ENCODE assay signal across 10 cellular contexts in the genomic region with DNA sequence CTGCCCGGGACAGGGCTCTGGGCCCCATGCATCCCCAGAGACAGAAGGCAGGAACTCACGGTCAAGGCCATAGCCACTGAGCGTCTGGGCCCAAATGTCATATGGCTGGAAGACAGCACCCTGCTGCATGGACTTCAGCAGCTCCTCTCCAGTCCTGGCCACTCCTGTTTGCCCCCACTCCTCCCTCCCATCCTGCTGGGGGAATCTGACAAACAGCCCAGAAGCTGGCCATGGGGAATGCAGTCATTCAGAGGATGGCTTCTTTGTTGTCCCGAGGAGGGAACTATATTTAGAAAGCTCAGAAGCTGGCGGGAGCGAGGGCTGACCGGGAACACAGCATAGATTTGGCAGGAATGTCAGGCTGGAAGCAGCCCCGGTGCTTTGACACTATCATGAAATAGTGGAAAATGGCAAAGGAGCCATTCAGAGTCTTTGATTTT. TPM values are rescaled to one million over a fixed set of nuclear protein-coding genes. Genes with fewer than 3 reads are reported as not detected.
DNase-seq lines count a peak whose midpoint lies in the region; ATAC-seq, FAIRE-seq and TF ChIP-seq lines count a peak whose summit lies in the region.
"Had no signal": no experiment of that assay in that cellular context is flagged by ENCODE, and none has a peak within 500 bp of the region (broad histone marks: within the 10 kb centered on the region; RNA-seq: fewer than 3 reads in every experiment).

No MANE protein-coding gene starts in this region.

- H3K56ac ChIP-seq in H9 (ENCODE audit: insufficient read length, low read depth, low read length): no peak overlapping the region

- no peaks in the 10 kb centered on the region for H3K79me1 ChIP-seq in H9 (ENCODE audit: insufficient read depth, low read depth, low read length, poor library complexity, severe bottlenecking)

- no peak overlapping the region for H3K27ac ChIP-seq in H9 (ENCODE audit: insufficient read length, low read depth, low read length)
- H3K27ac ChIP-seq in lung (ENCODE audit: low read depth in 1 of 2, low read length in 1 of 2): peak overlapping the region; percentile 82 to 86

- H2BK5ac ChIP-seq in H9 (ENCODE audit: insufficient read length, low read length): no peak overlapping the region

- H3K4me2 ChIP-seq in H9 (ENCODE audit: insufficient read depth, insufficient read length, low read length): no peak overlapping the region

- no peak overlapping the region for H2AFZ ChIP-seq in H9 (ENCODE audit: low read length)

- no peaks in the 10 kb centered on the region for H3K79me2 ChIP-seq in H9 (ENCODE audit: insufficient read depth, low read length)

- no peak overlapping the region for H2BK15ac ChIP-seq in H9 (ENCODE audit: low read depth, low read length)

- H3T11ph ChIP-seq in H9 (ENCODE audit: low read length): no peak overlapping the region

- no peak overlapping the region for H3K9ac ChIP-seq in H9 (ENCODE audit: extremely low read depth, insufficient read length, low read length)

- peaks cover 21% of the 10 kb centered on the region in 2 experiments for H3K4me1 Mint-ChIP-seq in H9
- H3K4me1 Mint-ChIP-seq in stimulated activated effector memory CD8-positive, alpha-beta T cell treated with anti-CD3 and anti-CD28 coated beads, Interleukin-12 subunit alpha, Interleukin-12 subunit beta, amount 100 ng/mL, for 72 hours: peaks cover 16% of the 10 kb centered on the region
- peaks cover 2% of the 10 kb centered on the region for H3K4me1 Mint-ChIP-seq in progenitor cell of endocrine pancreas (ENCODE audit: low read depth)
- H3K4me1 Mint-ChIP-seq in T-helper 17 cell: peaks cover 9% of the 10 kb centered on the region

- no peak overlapping the region for H3K18ac ChIP-seq in H9 (ENCODE audit: insufficient read length, low read depth, low read length)

- H4K91ac ChIP-seq in H9 (ENCODE audit: insufficient read length, low read depth, low read length): no peak overlapping the region

- no peak overlapping the region for H4K5ac ChIP-seq in H9 (ENCODE audit: insufficient read length, low read depth, low read length)

- no peak overlapping the region for H3K4me3 ChIP-seq in lung

- no peaks in the 10 kb centered on the region for H4K20me1 ChIP-seq in H9 (ENCODE audit: control insufficient read depth, insufficient read depth, insufficient read length)

- H3K9me3 Mint-ChIP-seq in H9 (no peaks in the 10 kb centered on the region), progenitor cell of endocrine pancreas (ENCODE audit: low read depth) (no peaks in the 10 kb centered on the region)
- H3K9me3 Mint-ChIP-seq in stimulated activated effector memory CD8-positive, alpha-beta T cell treated with anti-CD3 and anti-CD28 coated beads, Interleukin-12 subunit alpha, Interleukin-12 subunit beta, amount 100 ng/mL, for 72 hours: no peaks in the 10 kb centered on the region
- H3K9me3 Mint-ChIP-seq: activated CD4-positive, alpha-beta memory T cell treated with anti-CD3 and anti-CD28 coated beads, Interleukin-2, amount 10 ng/mL, durations not matched to agents 7 days and 5 days had no signal

- no peak overlapping the region for H2BK120ac ChIP-seq in H9 (ENCODE audit: low read depth, low read length, poor library complexity, severe bottlenecking)

- H3K36me3 ChIP-seq in lung (ENCODE audit: control insufficient read depth in 2 of 2, insufficient read depth in 2 of 2, low read length in 2 of 2): no peaks in the 10 kb centered on the region

- H3K4ac ChIP-seq in H9 (ENCODE audit: low read depth, low read length): no peak overlapping the region

- no peaks in the 10 kb centered on the region; the same call in 1 of the 2 replicates for H3K27me3 Mint-ChIP-seq in H9 (ENCODE audit: low read depth)
- H3K27me3 Mint-ChIP-seq in progenitor cell of endocrine pancreas: no peaks in the 10 kb centered on the region
- H3K27me3 Mint-ChIP-seq in T-helper 17 cell: peaks cover 9% of the 10 kb centered on the region

- H3K23ac ChIP-seq in H9 (ENCODE audit: insufficient read length, low read depth, low read length): no peak overlapping the region

- H3K4me1 ChIP-seq in H9 (ENCODE audit: insufficient read depth, low read length): no peaks in the 10 kb centered on the region
- H3K4me1 ChIP-seq in lung (ENCODE audit: control insufficient read depth in 2 of 2, insufficient read depth in 2 of 2, low read length in 2 of 2): peaks cover 46% of the 10 kb centered on the region in 2 donors

- no peak overlapping the region for H4K8ac ChIP-seq in H9 (replicated peaks; ENCODE audit: insufficient read length, low read depth, low read length)

- ATAC-seq in lung (ENCODE audit: insufficient read depth, low FRiP score) (no peak), HG02571 (IDR thresholded peaks at IDR 0.05; ENCODE audit: unreplicated experiment) (no peak), T-helper 17 cell (no peak)
- ATAC-seq in stimulated activated effector memory CD8-positive, alpha-beta T cell treated with anti-CD3 and anti-CD28 coated beads, Interleukin-12 subunit alpha, Interleukin-12 subunit beta, amount 100 ng/mL, for 72 hours: no peak

- no peaks in the 10 kb centered on the region; a peak in 2 of 7 replicates for H3K36me3 Mint-ChIP-seq in H9 (ENCODE audit: insufficient read depth in 1 of 3, low read depth in 3 of 3)
- peaks cover 4% of the 10 kb centered on the region for H3K36me3 Mint-ChIP-seq in stimulated activated effector memory CD8-positive, alpha-beta T cell treated with anti-CD3 and anti-CD28 coated beads, Interleukin-12 subunit alpha, Interleukin-12 subunit beta, amount 100 ng/mL, for 72 hours
- peaks cover 11% of the 10 kb centered on the region for H3K36me3 Mint-ChIP-seq in progenitor cell of endocrine pancreas (ENCODE audit: insufficient read depth)
- no peaks in the 10 kb centered on the region for H3K36me3 Mint-ChIP-seq in T-helper 17 cell (ENCODE audit: low read depth)

- H2AK5ac ChIP-seq in H9 (ENCODE audit: insufficient read length, low read length): no peak overlapping the region

- peak overlapping the region in 1 of 3 experiments; percentile 67; a peak in 2 of 7 replicates for H3K27ac Mint-ChIP-seq in H9
- H3K27ac Mint-ChIP-seq in stimulated activated effector memory CD8-positive, alpha-beta T cell treated with anti-CD3 and anti-CD28 coated beads, Interleukin-12 subunit alpha, Interleukin-12 subunit beta, amount 100 ng/mL, for 72 hours: peak overlapping the region; percentile 40
- no peak overlapping the region for H3K27ac Mint-ChIP-seq in progenitor cell of endocrine pancreas
- no peak overlapping the region for H3K27ac Mint-ChIP-seq in T-helper 17 cell
- H3K27ac Mint-ChIP-seq: activated CD4-positive, alpha-beta memory T cell treated with anti-CD3 and anti-CD28 coated beads, Interleukin-2, amount 10 ng/mL, durations not matched to agents 7 days and 5 days had no signal

- no peaks in the 10 kb centered on the region for H3K9me3 ChIP-seq in H9 (ENCODE audit: control insufficient read depth, low read depth, low read length)
- no peaks in the 10 kb centered on the region for H3K9me3 ChIP-seq in lung (ENCODE audit: control insufficient read depth in 2 of 2, insufficient read depth in 1 of 2, low read length in 1 of 2)
- no peaks in the 10 kb centered on the region for H3K9me3 ChIP-seq in T-helper 17 cell (ENCODE audit: control insufficient read depth, low read length, poor library complexity, severe bottlenecking)

- no peak overlapping the region for H2BK12ac ChIP-seq in H9 (ENCODE audit: insufficient read length, low read depth, low read length)

- peak; percentile 26 for FAIRE-seq in endometrium (lab: Jason Lieb, UNC)
- FAIRE-seq: G401.6 had no signal

- no peak overlapping the region for H2BK20ac ChIP-seq in H9 (ENCODE audit: low read depth, low read length, poor library complexity, severe bottlenecking)

- H3K4me3 Mint-ChIP-seq in H9: no peak overlapping the region
- H3K4me3 Mint-ChIP-seq in stimulated activated effector memory CD8-positive, alpha-beta T cell treated with anti-CD3 and anti-CD28 coated beads, Interleukin-12 subunit alpha, Interleukin-12 subunit beta, amount 100 ng/mL, for 72 hours: no peak overlapping the region
- no peak overlapping the region for H3K4me3 Mint-ChIP-seq in progenitor cell of endocrine pancreas (ENCODE audit: low read depth)
- H3K4me3 Mint-ChIP-seq in T-helper 17 cell: no peak overlapping the region
- H3K4me3 Mint-ChIP-seq: activated CD4-positive, alpha-beta memory T cell treated with anti-CD3 and anti-CD28 coated beads, Interleukin-2, amount 10 ng/mL, durations not matched to agents 7 days and 5 days had no signal

- no peak overlapping the region for H3K14ac ChIP-seq in H9 (ENCODE audit: insufficient read depth, low read length)

- no peaks in the 10 kb centered on the region for H3K23me2 ChIP-seq in H9 (ENCODE audit: insufficient read length, low read depth, low read length, poor library complexity, severe bottlenecking)

- no CpG with 5 or more reads among the region's 8 CpGs for WGBS in H9 (ENCODE audit: extremely low coverage, insufficient read length, low lambda C conversion rate)
- WGBS in lung, 2 donors: 49 to 80% methylated on average over 8 of the region's 8 CpGs

- TF ChIP-seq CTCF in H9 (conservative IDR thresholded peaks at IDR 0.05) (no peak), lung (IDR thresholded peaks at IDR 0.05; ENCODE audit: control extremely low read depth, extremely low read depth) (no peak), progenitor cell of endocrine pancreas (IDR thresholded peaks at IDR 0.05; ENCODE audit: unreplicated experiment) (no peak)

- H3K27me3 ChIP-seq in H9 (ENCODE audit: insufficient read depth, low read length) (no peaks in the 10 kb centered on the region), lung (ENCODE audit: control insufficient read depth, insufficient read depth) (no peaks in the 10 kb centered on the region)

- DNase-seq in H9 (peak; percentile 23), lung (ENCODE audit: low spot score) (no peak), progenitor cell of endocrine pancreas (ENCODE audit: low spot score, unreplicated experiment) (no peak), T-helper 17 cell (no peak)
- no peak for DNase-seq in stimulated activated effector memory CD8-positive, alpha-beta T cell treated with anti-CD3 and anti-CD28 coated beads, Interleukin-12 subunit alpha, Interleukin-12 subunit beta, amount 100 ng/mL, for 72 hours (ENCODE audit: low spot score in 2 of 2)
- DNase-seq in activated CD4-positive, CD25-positive, alpha-beta regulatory T cell (lab: John Stamatoyannopoulos, UW): no peak
- DNase-seq: activated CD4-positive, alpha-beta memory T cell treated with anti-CD3 and anti-CD28 coated beads, Interleukin-2, amount 10 ng/mL, durations not matched to agents 7 days and 5 days had no signal

RNA-seq across cellular contexts. Expression of gene DKK3, which starts 35.0 kb away (rescaled TPM):
- total RNA-seq in H9 (2021) (16.2 and 17.1 TPM in 2 replicates), lung (100 to 1,000 TPM; 115 to 121 TPM), progenitor cell of endocrine pancreas (66.3 and 75.2 TPM in 2 replicates), T-helper 17 cell (1 to 10 TPM in 1 of 2 donors, under 1 TPM in 1; 0.91 to 1.6 TPM)
- polyA plus RNA-seq in lung: 10 to 100 TPM; 45.3 to 74.4 TPM
- total RNA-seq: activated CD4-positive, alpha-beta memory T cell treated with anti-CD3 and anti-CD28 coated beads, Interleukin-2, amount 10 ng/mL, durations not matched to agents 7 days and 5 days had no signal
